In the genomic region with DNA sequence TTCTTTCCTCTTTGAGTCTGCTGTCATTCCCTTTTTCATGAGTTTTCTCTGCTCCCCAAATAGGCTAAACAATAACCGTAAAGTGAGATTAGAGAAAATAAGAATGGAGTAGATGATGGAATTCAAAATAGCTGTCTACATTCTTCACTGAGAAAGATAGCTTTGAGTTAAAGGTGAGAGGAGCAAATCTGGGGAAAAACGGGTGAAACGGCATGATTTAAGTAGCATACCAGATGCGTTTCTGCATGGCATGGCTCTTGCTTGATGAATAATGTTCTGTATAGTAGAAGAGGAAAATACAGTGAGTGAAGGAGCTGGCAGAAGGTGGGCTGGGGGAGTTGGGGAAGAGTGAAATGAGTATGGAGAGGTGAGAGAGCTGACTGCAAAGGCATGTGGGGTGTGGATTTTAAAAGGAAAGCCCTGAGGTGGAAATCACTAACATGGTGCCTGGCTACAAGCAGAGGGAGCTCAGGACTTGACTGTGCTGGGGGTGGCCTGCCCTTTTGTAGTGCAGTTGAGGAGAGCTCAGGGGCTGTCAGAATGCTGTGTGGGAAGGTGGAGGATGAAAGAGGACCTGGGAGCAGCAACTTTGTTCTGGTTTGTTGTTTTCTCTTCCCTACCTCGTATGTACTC, we compare ENCODE assay signal across 1 cellular context.
TF ChIP-seq lines count a peak whose summit lies in the region.

No MANE protein-coding gene starts in this region.

TF ChIP-seq in HepG2, 621 proteins besides CTCF, POLR2A, EP300 and RAD21:
- TF ChIP-seq EZH2 (conservative IDR thresholded peaks at IDR 0.05; ENCODE audit: low read depth, low read length): no peak
- no peak for TF ChIP-seq ZSCAN29 (CRISPR knock-in tag; conservative IDR thresholded peaks at IDR 0.05)
- TF ChIP-seq PAX8 (CRISPR knock-in tag; IDR thresholded peaks at IDR 0.05; ENCODE audit: borderline replicate concordance): no peak
- no peak for TF ChIP-seq EED (CRISPR knock-in tag; IDR thresholded peaks at IDR 0.05)
- TF ChIP-seq AGO2 (optimal IDR thresholded peaks at IDR 0.05; ENCODE audit: low read depth, low read length): peak; percentile 11
- no peak for TF ChIP-seq ZNF672 (CRISPR knock-in tag; IDR thresholded peaks at IDR 0.05)
- peak; percentile 85 for TF ChIP-seq RBM22 (optimal IDR thresholded peaks at IDR 0.05; ENCODE audit: low read length)
- TF ChIP-seq ZNF180 (CRISPR knock-in tag; IDR thresholded peaks at IDR 0.05; ENCODE audit: borderline replicate concordance, low read depth): no peak
- no peak for TF ChIP-seq ZNF879 (CRISPR knock-in tag; IDR thresholded peaks at IDR 0.05)
- no peak for TF ChIP-seq MED13 (CRISPR knock-in tag; IDR thresholded peaks at IDR 0.05)
- TF ChIP-seq, protein P1, sequence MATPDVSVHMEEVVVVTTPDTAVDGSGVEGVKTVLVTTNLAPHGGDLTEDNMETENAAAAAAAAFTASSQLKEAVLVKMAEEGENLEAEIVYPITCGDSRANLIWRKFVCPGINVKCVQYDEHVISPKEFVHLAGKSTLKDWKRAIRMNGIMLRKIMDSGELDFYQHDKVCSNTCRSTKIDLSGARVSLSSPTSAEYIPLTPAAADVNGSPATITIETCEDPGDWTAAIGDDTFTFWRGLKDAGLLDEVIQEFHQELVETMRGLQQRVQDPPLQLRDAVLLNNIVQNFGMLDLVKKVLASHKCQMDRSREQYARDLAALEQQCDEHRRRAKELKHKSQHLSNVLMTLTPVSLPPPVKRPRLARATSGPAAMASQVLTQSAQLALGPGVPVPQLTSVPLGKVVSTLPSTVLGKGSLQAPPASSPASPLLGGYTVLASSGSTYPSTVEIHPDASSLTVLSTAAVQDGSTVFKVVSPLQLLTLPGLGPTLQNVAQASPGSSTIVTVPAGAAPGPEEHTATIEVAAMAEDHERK (CRISPR knock-in tag; IDR thresholded peaks at IDR 0.05; ENCODE audit: low read depth): no peak
- TF ChIP-seq ZNF407 (CRISPR knock-in tag; IDR thresholded peaks at IDR 0.05; ENCODE audit: not compliant biosample characterization): no peak
- TF ChIP-seq ZNF660 (CRISPR knock-in tag; IDR thresholded peaks at IDR 0.05; ENCODE audit: borderline replicate concordance, low read depth): no peak
- TF ChIP-seq RAD51 (IDR thresholded peaks at IDR 0.05; ENCODE audit: borderline replicate concordance): no peak
- TF ChIP-seq RFX3 (CRISPR knock-in tag; IDR thresholded peaks at IDR 0.05): no peak
